Comparison of ENCODE assay signal across 13 cellular contexts in genomic region chr9:78539904-78540303, GRCh38.
A peak's percentile ranks its signal among the peaks of the same experiment; 100 is the strongest.
DNase-seq lines count a peak whose midpoint lies in the region; ATAC-seq and TF ChIP-seq lines count a peak whose summit lies in the region.
"Had no signal": no experiment of that assay in that cellular context is flagged by ENCODE, and none has a peak within 500 bp of the region (broad histone marks: within the 10 kb centered on the region; RNA-seq: fewer than 3 reads in every experiment).

No MANE protein-coding gene starts in this region.

- H3K27me3 Mint-ChIP-seq in osteocyte (ENCODE audit: unreplicated experiment) (no peaks in the 10 kb centered on the region), WTC11 (ENCODE audit: low read depth) (no peaks in the 10 kb centered on the region; the same call in 1 of the 2 replicates)

- H3K4me1 ChIP-seq in SJSA1 (replicated peaks) = peaks cover 21% of the 10 kb centered on the region

- no peaks in the 10 kb centered on the region for H3K9me3 Mint-ChIP-seq in osteocyte (ENCODE audit: unreplicated experiment)
- peaks cover 3% of the 10 kb centered on the region for H3K9me3 Mint-ChIP-seq in WTC11

- H3K4me1 Mint-ChIP-seq in osteocyte (ENCODE audit: unreplicated experiment) (peaks cover 2% of the 10 kb centered on the region), WTC11 (peaks cover 49% of the 10 kb centered on the region)

- no peak overlapping the region for H3K4me3 ChIP-seq in SJSA1

- H3K36me3 Mint-ChIP-seq in osteocyte (ENCODE audit: unreplicated experiment) (no peaks in the 10 kb centered on the region), WTC11 (peaks cover 5% of the 10 kb centered on the region; the same call in 1 of the 2 replicates)

- DNase-seq in ACHN = peak; percentile 16
- peak; percentile 4 for DNase-seq in HK-2 (ENCODE audit: unreplicated experiment)
- DNase-seq in SJSA1 (ENCODE audit: low read depth in 1 of 2, low spot score in 2 of 2) = peak; percentile 66 to 80
- DNase-seq in glomerular visceral epithelial cell (ENCODE audit: extremely low spot score) = peak; percentile 85
- no peak for DNase-seq in osteocyte (ENCODE audit: extremely low spot score, unreplicated experiment)
- DNase-seq in NCI-H1694 treated with DMSO at 0.1 percent for 48 hours (lab: John Stamatoyannopoulos, UW) = no peak
- DNase-seq in WTC11 (ENCODE audit: low spot score) = no peak
- DNase-seq in NCI-H1930 (lab: John Stamatoyannopoulos, UW) = no peak
- DNase-seq: activated CD4-positive, alpha-beta T cell treated with anti-CD3 and anti-CD28 coated beads, Interleukin-2, amount 50 U/mL, for 4 hours; kidney; NCI-H2171; SIG-M5; stimulated activated CD4-positive, alpha-beta T cell treated with anti-CD3 and anti-CD28 coated beads, Interleukin-4, amount 100 ng/mL, for 4 hours had no signal

- H3K27ac ChIP-seq in SJSA1 = peak overlapping the region; percentile 47

- ATAC-seq in WTC11 = no peak

- POLR2A ChIA-PET in WTC11 (lab: Charles Lee) = no interaction called here

- no peak overlapping the region for H3K27ac Mint-ChIP-seq in osteocyte (ENCODE audit: unreplicated experiment)
- no peak overlapping the region for H3K27ac Mint-ChIP-seq in WTC11

- no peaks in the 10 kb centered on the region for H3K36me3 ChIP-seq in SJSA1

- in situ Hi-C loops in ACHN (cut with HindIII; ENCODE audit: low pct_ligation_motif_present, low pct_unique_long_range_greater_than_20kb, low sequenced_read_pairs) = no loop called here

- CTCF ChIA-PET in WTC11 (lab: Charles Lee) = no interaction called here

- no peak overlapping the region for H3K4me3 Mint-ChIP-seq in osteocyte (ENCODE audit: unreplicated experiment)
- H3K4me3 Mint-ChIP-seq in WTC11 = no peak overlapping the region

- H3K9me3 ChIP-seq in SJSA1 (replicated peaks) = no peaks in the 10 kb centered on the region

- TF ChIP-seq CTCF in osteocyte (IDR thresholded peaks at IDR 0.05) = no peak
- TF ChIP-seq CTCF in WTC11 (IDR thresholded peaks at IDR 0.05) = no peak

- no peaks in the 10 kb centered on the region for H3K27me3 ChIP-seq in SJSA1 (replicated peaks)

TF ChIP-seq in WTC11, 78 proteins besides CTCF, POLR2A, EP300 and RAD21:
- TF ChIP-seq PRDM15 (CRISPR knock-in tag; IDR thresholded peaks at IDR 0.05) (no peak), ZNF512 (CRISPR knock-in tag; IDR thresholded peaks at IDR 0.05; ENCODE audit: borderline replicate concordance) (no peak), ATF2 (CRISPR knock-in tag; IDR thresholded peaks at IDR 0.05; ENCODE audit: borderline replicate concordance, low read depth) (no peak), NR2C2 (CRISPR knock-in tag; IDR thresholded peaks at IDR 0.05) (no peak), FOXK1 (CRISPR knock-in tag; IDR thresholded peaks at IDR 0.05) (no peak), FOXJ3 (CRISPR knock-in tag; IDR thresholded peaks at IDR 0.05; ENCODE audit: borderline replicate concordance) (no peak), ZNF396 (CRISPR knock-in tag; IDR thresholded peaks at IDR 0.05; ENCODE audit: borderline replicate concordance) (no peak), ZNF425 (CRISPR knock-in tag; conservative IDR thresholded peaks at IDR 0.05) (no peak), CBFB (CRISPR knock-in tag; IDR thresholded peaks at IDR 0.05; ENCODE audit: low read depth) (no peak)
TF ChIP-seq in WTC11: peak in this region for 0.

Comparison
In these comparisons a context has a peak if more than half of its experiments do, and no peak if none do; other contexts are left out.
1. DNase-seq: peak in ACHN (single experiment), HK-2 (single experiment), SJSA1 (2 of 2) and glomerular visceral epithelial cell (single experiment); none in osteocyte (single experiment), NCI-H1694 treated with DMSO at 0.1 percent for 48 hours (single experiment), WTC11 (single experiment) and NCI-H1930 (0 of 2).